Comparison of ENCODE assay signal across 10 cellular contexts in genomic region chr12:132614861-132615578, GRCh38. TPM values are rescaled to one million over a fixed set of nuclear protein-coding genes. Genes with fewer than 3 reads are reported as not detected.
DNase-seq lines count a peak whose midpoint lies in the region; ATAC-seq and TF ChIP-seq lines count a peak whose summit lies in the region.
"Had no signal": no experiment of that assay in that cellular context is flagged by ENCODE, and none has a peak within 500 bp of the region (broad histone marks: within the 10 kb centered on the region; RNA-seq: fewer than 3 reads in every experiment).

No MANE protein-coding gene starts in this region.

- H3K27me3 ChIP-seq in MM.1S (replicated peaks; ENCODE audit: insufficient read depth, low read length): no peaks in the 10 kb centered on the region; the same call in 1 of the 2 replicates
- peaks cover 25% of the 10 kb centered on the region for H3K27me3 ChIP-seq in thyroid gland

- H3K4me2 ChIP-seq in MM.1S (ENCODE audit: low read depth, low read length): no peak overlapping the region

- no peak overlapping the region for H3K27ac Mint-ChIP-seq in activated T-helper 2 cell treated with anti-CD3 and anti-CD28 coated beads, Interferon-gamma antibody, Interleukin-2, Interleukin-4, amounts not matched to agents 10 μg/mL and 5 μg/mL and 100 μg/mL, durations not matched to agents 14 hours and 24 hours and 36 hours
- H3K27ac Mint-ChIP-seq: stimulated activated naive CD8-positive, alpha-beta T cell treated with anti-CD3 and anti-CD28 coated beads, Interleukin-15, Interleukin-2, amounts not matched to agents 100 ng/mL and 50 ng/mL, for 24 hours had no signal

- no peaks in the 10 kb centered on the region for H4K20me1 ChIP-seq in MM.1S (ENCODE audit: insufficient read depth, low read length)
- H4K20me1 ChIP-seq: BLaER1 treated with 17β-estradiol and CSF1 and Interleukin-3, amounts not matched to agents 10 nM and 100 nM had no signal

- DNase-seq in NCI-H524 (lab: John Stamatoyannopoulos, UW) (peak; percentile 74 to 82), NCI-H524 treated with DMSO at 0.1 percent for 48 hours (lab: John Stamatoyannopoulos, UW) (no peak), MM.1S (peak; percentile 41), SHP77 (lab: John Stamatoyannopoulos, UW) (peak; percentile 90 to 91), foreskin melanocyte (peak; percentile 71), omental fat pad (ENCODE audit: low spot score) (peak; percentile 60), thyroid gland (peak; percentile 76 to 84)
- DNase-seq in activated T-helper 2 cell treated with anti-CD3 and anti-CD28 coated beads, Interferon-gamma antibody, Interleukin-2, Interleukin-4, amounts not matched to agents 10 μg/mL and 5 μg/mL and 100 μg/mL, durations not matched to agents 14 hours and 24 hours and 36 hours (ENCODE audit: low spot score): peak; percentile 67

- peaks cover 11% of the 10 kb centered on the region for H3K9me3 Mint-ChIP-seq in activated T-helper 2 cell treated with anti-CD3 and anti-CD28 coated beads, Interferon-gamma antibody, Interleukin-2, Interleukin-4, amounts not matched to agents 10 μg/mL and 5 μg/mL and 100 μg/mL, durations not matched to agents 14 hours and 24 hours and 36 hours

- no peaks in the 10 kb centered on the region for H3K9me3 ChIP-seq in MM.1S (replicated peaks; ENCODE audit: insufficient read depth, low read length)
- no peaks in the 10 kb centered on the region for H3K9me3 ChIP-seq in thyroid gland

- peak; percentile 64 for TF ChIP-seq CTCF in MM.1S (IDR thresholded peaks at IDR 0.05; ENCODE audit: low read length)
- TF ChIP-seq CTCF in omental fat pad (IDR thresholded peaks at IDR 0.05): peak in 1 of 3 donors; percentile 84
- peak; percentile 41 to 82 (median 70) for TF ChIP-seq CTCF in thyroid gland (IDR thresholded peaks at IDR 0.05)

- H3K36me3 Mint-ChIP-seq in activated T-helper 2 cell treated with anti-CD3 and anti-CD28 coated beads, Interferon-gamma antibody, Interleukin-2, Interleukin-4, amounts not matched to agents 10 μg/mL and 5 μg/mL and 100 μg/mL, durations not matched to agents 14 hours and 24 hours and 36 hours (ENCODE audit: low read depth): peaks cover 7% of the 10 kb centered on the region

- H3K27ac ChIP-seq in MM.1S (ENCODE audit: low read length) (no peak overlapping the region), thyroid gland (no peak overlapping the region)
- H3K27ac ChIP-seq: BLaER1 treated with 17β-estradiol and CSF1 and Interleukin-3, amounts not matched to agents 10 nM and 100 nM had no signal

- H3K79me2 ChIP-seq in MM.1S (ENCODE audit: low read length): no peaks in the 10 kb centered on the region

- peaks cover 27% of the 10 kb centered on the region for H3K27me3 Mint-ChIP-seq in activated T-helper 2 cell treated with anti-CD3 and anti-CD28 coated beads, Interferon-gamma antibody, Interleukin-2, Interleukin-4, amounts not matched to agents 10 μg/mL and 5 μg/mL and 100 μg/mL, durations not matched to agents 14 hours and 24 hours and 36 hours (ENCODE audit: low read depth)

- no peaks in the 10 kb centered on the region for H3K36me3 ChIP-seq in MM.1S (replicated peaks; ENCODE audit: insufficient read depth, low read length)
- no peaks in the 10 kb centered on the region for H3K36me3 ChIP-seq in thyroid gland

- H3K4me3 ChIP-seq in MM.1S (ENCODE audit: low read length) (no peak overlapping the region), thyroid gland (replicated peaks in 1 of 3) (no peak overlapping the region)

- H3K4me3 Mint-ChIP-seq in activated T-helper 2 cell treated with anti-CD3 and anti-CD28 coated beads, Interferon-gamma antibody, Interleukin-2, Interleukin-4, amounts not matched to agents 10 μg/mL and 5 μg/mL and 100 μg/mL, durations not matched to agents 14 hours and 24 hours and 36 hours (ENCODE audit: low read depth): no peak overlapping the region
- H3K4me3 Mint-ChIP-seq: stimulated activated naive CD8-positive, alpha-beta T cell treated with anti-CD3 and anti-CD28 coated beads, Interleukin-15, Interleukin-2, amounts not matched to agents 100 ng/mL and 50 ng/mL, for 24 hours had no signal

- H2AFZ ChIP-seq in MM.1S (ENCODE audit: low read length): no peak overlapping the region

- H3K4me1 ChIP-seq in MM.1S (ENCODE audit: low read length): no peaks in the 10 kb centered on the region
- peaks cover 5 to 11% of the 10 kb centered on the region in 2 donors for H3K4me1 ChIP-seq in thyroid gland

- TF ChIP-seq POLR2A in thyroid gland (IDR thresholded peaks at IDR 0.05): no peak

- no peaks in the 10 kb centered on the region for H3K9me2 ChIP-seq in MM.1S (replicated peaks; ENCODE audit: insufficient read depth, low read length)

- no peaks in the 10 kb centered on the region for H3F3A ChIP-seq in MM.1S (ENCODE audit: insufficient read depth, low read length)

- peaks cover 3% of the 10 kb centered on the region for H3K4me1 Mint-ChIP-seq in activated T-helper 2 cell treated with anti-CD3 and anti-CD28 coated beads, Interferon-gamma antibody, Interleukin-2, Interleukin-4, amounts not matched to agents 10 μg/mL and 5 μg/mL and 100 μg/mL, durations not matched to agents 14 hours and 24 hours and 36 hours (ENCODE audit: low read depth)

- WGBS in thyroid gland, 2 donors: 25 to 31% methylated on average over 18 of the region's 18 CpGs

- H3K9ac ChIP-seq in MM.1S (ENCODE audit: low read length): no peak overlapping the region
- H3K9ac ChIP-seq: BLaER1 treated with 17β-estradiol and CSF1 and Interleukin-3, amounts not matched to agents 10 nM and 100 nM had no signal

- intact Hi-C loops in activated T-helper 2 cell treated with anti-CD3 and anti-CD28 coated beads, Interferon-gamma antibody, Interleukin-2, Interleukin-4, amounts not matched to agents 10 μg/mL and 5 μg/mL and 100 μg/mL, durations not matched to agents 14 hours and 24 hours and 36 hours (cut with micrococcal nuclease): loop anchor here (1.0 kb wide), 1 partner anchor 200 kb away; no protein-coding TSS in a partner anchor
- intact Hi-C loops in thyroid gland (cut with DNase I): loop anchor here (2.0 to 10.0 kb wide), 2 partner anchors 200 to 460 kb away; no protein-coding TSS in a partner anchor

- peak; percentile 76 for ATAC-seq in omental fat pad (ENCODE audit: low FRiP score)

RNA-seq across cellular contexts. Expression of gene P2RX2, which starts 3.6 kb away (rescaled TPM):
- not detected in 2 replicates for total RNA-seq in activated T-helper 2 cell treated with anti-CD3 and anti-CD28 coated beads, Interferon-gamma antibody, Interleukin-2, Interleukin-4, amounts not matched to agents 10 μg/mL and 5 μg/mL and 100 μg/mL, durations not matched to agents 14 hours and 24 hours and 36 hours
- 1 to 10 TPM in 1 of 4 donors, under 1 TPM in 1, not detected in 2; 0.74 to 2.8 TPM for total RNA-seq in omental fat pad
- total RNA-seq in thyroid gland: under 1 TPM in 1 of 4 donors, not detected in 3; 0.45 TPM

RNA-seq across cellular contexts. Expression of gene LRCOL1, which starts 4.6 kb away (rescaled TPM):
- total RNA-seq in activated T-helper 2 cell treated with anti-CD3 and anti-CD28 coated beads, Interferon-gamma antibody, Interleukin-2, Interleukin-4, amounts not matched to agents 10 μg/mL and 5 μg/mL and 100 μg/mL, durations not matched to agents 14 hours and 24 hours and 36 hours: not detected in 2 replicates
- not detected for total RNA-seq in omental fat pad
- total RNA-seq in thyroid gland: 1 to 10 TPM in 2 of 4 donors, under 1 TPM in 1, not detected in 1; 0.89 to 3.2 (median 3.2) TPM
